8 cellular contexts compared by ENCODE assay signal in the genomic region with DNA sequence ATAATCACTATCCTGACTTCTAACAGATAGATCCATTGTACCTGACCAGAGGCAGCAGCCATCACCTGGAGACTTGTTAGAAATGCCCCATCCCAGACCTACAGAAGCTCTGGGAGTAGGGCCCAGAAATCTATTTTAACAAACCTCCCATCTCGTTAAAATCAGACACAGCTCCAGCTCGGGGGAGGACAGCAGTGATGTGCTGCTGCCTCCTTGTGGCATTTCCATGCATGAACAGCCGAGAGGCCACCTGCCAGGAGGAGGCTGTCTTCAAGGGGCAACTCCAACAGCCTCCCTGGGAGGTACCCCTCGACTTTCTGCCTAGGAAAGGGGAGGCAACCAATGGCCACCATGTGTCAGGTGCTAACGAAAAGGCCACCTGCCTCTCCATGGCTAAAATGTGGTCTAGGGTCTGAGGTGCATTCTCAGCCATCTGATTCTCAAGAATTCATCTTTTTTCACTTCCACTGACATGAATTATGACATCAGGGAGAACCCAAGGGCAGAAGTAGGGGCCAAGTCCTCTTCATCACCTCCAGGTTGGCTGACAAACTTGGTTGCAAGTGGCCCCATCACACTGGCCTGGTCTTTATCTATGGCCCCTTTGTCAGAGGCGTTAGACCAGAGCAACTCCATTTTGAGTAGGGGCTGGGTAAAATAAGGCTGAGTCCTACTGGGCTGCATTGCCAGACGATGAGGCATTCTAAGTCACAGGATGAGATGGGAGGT. TPM values are rescaled to one million over a fixed set of nuclear protein-coding genes. Genes with fewer than 3 reads are reported as not detected.
A peak's percentile ranks its signal among the peaks of the same experiment; 100 is the strongest.
DNase-seq lines count a peak whose midpoint lies in the region; ATAC-seq and TF ChIP-seq lines count a peak whose summit lies in the region.

No MANE protein-coding gene starts in this region.

- H3K4me3 ChIP-seq in SK-N-SH (ENCODE audit: low read depth in 2 of 2, low read length in 1 of 2) (no peak overlapping the region; a peak in 1 of 4 replicates), adipocyte (ENCODE audit: low read length) (no peak overlapping the region)

- CTCF ChIA-PET in SK-N-SH (lab: Yijun Ruan, JAX), result interaction anchor here (0.7 to 9.0 kb wide), 17 partner anchors 10 to 136 kb away, joined by 3 to 183 read pairs (median 5); a partner anchor contains a TSS

- H3K4me1 ChIP-seq in SK-N-SH (ENCODE audit: control insufficient read depth in 1 of 2, insufficient read depth in 2 of 2, low read depth in 1 of 2, low read length in 1 of 2) (peaks cover 17 to 28% of the 10 kb centered on the region in 2 experiments), adipocyte (ENCODE audit: control insufficient read depth, insufficient read depth, low read length) (peaks cover 39% of the 10 kb centered on the region)

- H3K9ac ChIP-seq in SK-N-SH (no peak overlapping the region), adipocyte (ENCODE audit: low read length) (peak overlapping the region; percentile 56)

- no peaks in the 10 kb centered on the region for H3K9me2 ChIP-seq in SK-N-SH

- H3K9me3 ChIP-seq in SK-N-SH, result no peaks in the 10 kb centered on the region
- no peaks in the 10 kb centered on the region for H3K9me3 ChIP-seq in adipocyte (ENCODE audit: control insufficient read depth, low read length)

- intact Hi-C loops in left cardiac atrium (cut with DNase I), result loop anchor here (1.0 to 10.0 kb wide), 3 partner anchors 47 to 519 kb away; a partner anchor contains a TSS

- H3K79me2 ChIP-seq in SK-N-SH (ENCODE audit: insufficient read depth), result no peaks in the 10 kb centered on the region

- DNase-seq in DMS114 treated with DMSO at 0.1 percent for 48 hours (lab: John Stamatoyannopoulos, UW; ENCODE audit: unreplicated experiment) (peak; percentile 20), HuH-7 (ENCODE audit: low spot score) (peak; percentile 71), SK-N-SH (peak; percentile 71), adipocyte (ENCODE audit: low read depth) (peak; percentile 91), left cardiac atrium (peak; percentile 76), renal cortical epithelial cell (ENCODE audit: low read depth) (peak; percentile 42)

- H3K4me2 ChIP-seq in SK-N-SH, result no peak overlapping the region

- H3K27ac ChIP-seq in SK-N-SH (ENCODE audit: low read depth in 2 of 2, low read length in 1 of 2), result no peak overlapping the region

- peak; percentile 97 for TF ChIP-seq RAD21 in SK-N-SH (IDR thresholded peaks at IDR 0.05; ENCODE audit: low read length)

- TF ChIP-seq CTCF in SK-N-SH (IDR thresholded peaks at IDR 0.05), result peak; percentile 95

- no peak for TF ChIP-seq EP300 in SK-N-SH (IDR thresholded peaks at IDR 0.05; ENCODE audit: borderline replicate concordance in 1 of 2, low read depth in 1 of 2, low read length in 1 of 2)

- H4K20me1 ChIP-seq in SK-N-SH (ENCODE audit: insufficient read depth), result no peaks in the 10 kb centered on the region

- H3K27me3 ChIP-seq in SK-N-SH (ENCODE audit: insufficient read depth), result no peaks in the 10 kb centered on the region
- H3K27me3 ChIP-seq in adipocyte (replicated peaks; ENCODE audit: control insufficient read depth, insufficient read depth, low read length), result no peaks in the 10 kb centered on the region

- ATAC-seq in left cardiac atrium (peak; percentile 42 to 60), GM18868 (IDR thresholded peaks at IDR 0.05; ENCODE audit: unreplicated experiment) (no peak), GM21717 (IDR thresholded peaks at IDR 0.05; ENCODE audit: unreplicated experiment) (no peak)

- H3F3A ChIP-seq in SK-N-SH (replicated peaks; ENCODE audit: insufficient read depth), result peaks cover 21% of the 10 kb centered on the region

- POLR2A ChIA-PET in SK-N-SH (lab: Yijun Ruan, JAX), result interaction anchor here (1.0 kb wide), 1 partner anchor 48 kb away, joined by 3 read pairs; no protein-coding TSS in a partner anchor

- WGBS in SK-N-SH (ENCODE audit: low lambda C conversion rate), result 28% methylated on average over 6 of the region's 7 CpGs

- H2AFZ ChIP-seq in SK-N-SH (ENCODE audit: low read depth), result no peak overlapping the region

- H3K36me3 ChIP-seq in SK-N-SH (replicated peaks in 1 of 2; ENCODE audit: control insufficient read depth in 1 of 2, insufficient read depth in 2 of 2, low read length in 1 of 2), result no peaks in the 10 kb centered on the region
- H3K36me3 ChIP-seq in adipocyte (ENCODE audit: control insufficient read depth, insufficient read depth, low read length, severe bottlenecking), result no peaks in the 10 kb centered on the region

TF ChIP-seq in SK-N-SH, 30 proteins besides CTCF, POLR2A, EP300 and RAD21:
- TF ChIP-seq TEAD4 (IDR thresholded peaks at IDR 0.05; ENCODE audit: borderline replicate concordance, insufficient read depth) (no peak), SMC3 (IDR thresholded peaks at IDR 0.05; ENCODE audit: low read depth, low read length) (peak; percentile 99)

RNA-seq across cellular contexts. Expression of a gene that starts 12.2 kb away (rescaled TPM):
- polyA plus RNA-seq in SK-N-SH (2012; rRNA removed), result 0.02 and 0.10 TPM in 2 replicates
- polyA plus RNA-seq in SK-N-SH (2012; cell fraction: cytosol; rRNA removed), result 0.01 TPM in 2 replicates
- polyA plus RNA-seq in SK-N-SH (2012; cell fraction: nucleus; rRNA removed), result 0.05 and 0.08 TPM in 2 replicates
- total RNA-seq in left cardiac atrium (1 to 10 TPM; 2.2 to 2.6 TPM), renal cortical epithelial cell (2.1 and 4.6 TPM in 2 replicates)

RNA-seq across cellular contexts. Expression of a gene that starts 18.3 kb away (rescaled TPM):
- 0.05 TPM in 2 replicates for polyA plus RNA-seq in SK-N-SH (2012; rRNA removed)
- 0.08 and 0.17 TPM in 2 replicates for polyA plus RNA-seq in SK-N-SH (2012; cell fraction: cytosol; rRNA removed)
- 0.20 and 0.25 TPM in 2 replicates for polyA plus RNA-seq in SK-N-SH (2012; cell fraction: nucleus; rRNA removed)
- total RNA-seq in left cardiac atrium, result 10 to 100 TPM; 25.1 to 63.6 TPM
- 0.10 TPM in 1 of 2 replicates, not detected in the other for total RNA-seq in renal cortical epithelial cell

Comparison
In these comparisons a context has a peak if more than half of its experiments do, and no peak if none do; other contexts are left out.
1. DNase-seq: peak in every context shown above with its lines; median percentile 91 in adipocyte; 76 in left cardiac atrium; 71 in HuH-7; 71 in SK-N-SH; 42 in renal cortical epithelial cell; 20 in DMS114 treated with DMSO at 0.1 percent for 48 hours.
2. ATAC-seq: peak in left cardiac atrium (2 of 2); none in GM18868 (single experiment) and GM21717 (single experiment).
3. RNA of a gene that starts 18.3 kb away (total RNA-seq): 25.1 to 63.6 TPM in left cardiac atrium; 0.10 TPM in renal cortical epithelial cell; every median in the first group is over 10 times any median in the second.